Comparison of ENCODE assay signal across 18 cellular contexts in genomic region chr1:68204965-68205630, GRCh38. TPM values are rescaled to one million over a fixed set of nuclear protein-coding genes. Genes with fewer than 3 reads are reported as not detected.
DNase-seq lines count a peak whose midpoint lies in the region; ATAC-seq, FAIRE-seq and TF ChIP-seq lines count a peak whose summit lies in the region.
"Had no signal": no experiment of that assay in that cellular context is flagged by ENCODE, and none has a peak within 500 bp of the region (broad histone marks: within the 10 kb centered on the region; RNA-seq: fewer than 3 reads in every experiment).

No MANE protein-coding gene starts in this region.

- ATAC-seq in HG03108 (IDR thresholded peaks at IDR 0.05; ENCODE audit: unreplicated experiment) = no peak
- ATAC-seq in GM21825 (IDR thresholded peaks at IDR 0.05; ENCODE audit: unreplicated experiment) = no peak

- no peaks in the 10 kb centered on the region for H3K9me3 ChIP-seq in left ventricle myocardium inferior (replicated peaks)
- H3K9me3 ChIP-seq: ascending aorta, Peyer's patch had no signal

- peaks cover 75% of the 10 kb centered on the region for H3K4me1 Mint-ChIP-seq in nephron
- H3K4me1 Mint-ChIP-seq: immature natural killer cell had no signal

- no peaks in the 10 kb centered on the region for H3K36me3 Mint-ChIP-seq in nephron (ENCODE audit: low read depth)
- H3K36me3 Mint-ChIP-seq: immature natural killer cell had no signal

- no peaks in the 10 kb centered on the region for H3K36me3 ChIP-seq in left ventricle myocardium inferior
- H3K36me3 ChIP-seq: ascending aorta, Peyer's patch had no signal

- H3K9me3 Mint-ChIP-seq in nephron = no peaks in the 10 kb centered on the region
- H3K9me3 Mint-ChIP-seq: IgD-negative memory B cell had no signal

- peak overlapping the region; percentile 43 for H3K27ac ChIP-seq in left ventricle myocardium inferior (replicated peaks)
- H3K27ac ChIP-seq: ascending aorta, coronary artery, Peyer's patch had no signal

- H3K4me1 ChIP-seq in left ventricle myocardium inferior = peaks cover 91% of the 10 kb centered on the region

- DNase-seq in NCI-H2171 treated with DMSO at 0.1 percent for 48 hours (lab: John Stamatoyannopoulos, UW) (peak; percentile 31), left ventricle myocardium inferior (no peak), 8988T (no peak), DMS114 treated with DMSO at 0.1 percent for 48 hours (lab: John Stamatoyannopoulos, UW; ENCODE audit: unreplicated experiment) (no peak)
- DNase-seq: activated naive CD4-positive, alpha-beta T cell treated with Interleukin-2 at 50 U/mL for 16 hours; GF-D8; immature natural killer cell; NCI-H2029; NCI-H524 treated with DMSO at 0.1 percent for 48 hours; Peyer's patch had no signal

- H3K4me3 Mint-ChIP-seq in nephron = no peak overlapping the region
- H3K4me3 Mint-ChIP-seq: IgD-negative memory B cell, immature natural killer cell had no signal

- no peak overlapping the region for H3K4me3 ChIP-seq in left ventricle myocardium inferior
- H3K4me3 ChIP-seq: ascending aorta, coronary artery, Peyer's patch had no signal

- intact Hi-C loops in left ventricle myocardium inferior (cut with micrococcal nuclease) = no loop called here

- peak; percentile 59 for FAIRE-seq in G401.6 (lab: Jason Lieb, UNC)
- FAIRE-seq: GM12891 had no signal

- TF ChIP-seq CTCF in left ventricle myocardium inferior (IDR thresholded peaks at IDR 0.05; ENCODE audit: borderline replicate concordance) (peak; percentile 28), nephron (IDR thresholded peaks at IDR 0.05; ENCODE audit: unreplicated experiment in 3 of 3) (no peak)

- no peaks in the 10 kb centered on the region for H3K27me3 Mint-ChIP-seq in nephron (ENCODE audit: low read depth)

- no peaks in the 10 kb centered on the region for H3K27me3 ChIP-seq in left ventricle myocardium inferior (ENCODE audit: low read depth)
- H3K27me3 ChIP-seq: ascending aorta, Peyer's patch had no signal

- H3K27ac Mint-ChIP-seq in nephron = peak overlapping the region; percentile 85 to 90 (median 88)
- H3K27ac Mint-ChIP-seq: IgD-negative memory B cell, immature natural killer cell had no signal

RNA-seq across cellular contexts. Expression of gene WLS, which starts 27.2 kb away (rescaled TPM):
- total RNA-seq in left ventricle myocardium inferior = 113 TPM
